Comparison of ENCODE assay signal across 25 cellular contexts in genomic region chr1:100774370-100774769, GRCh38. TPM values are rescaled to one million over a fixed set of nuclear protein-coding genes. Genes with fewer than 3 reads are reported as not detected.
"Had no signal": no experiment of that assay in that cellular context is flagged by ENCODE, and none has a peak within 500 bp of the region (broad histone marks: within the 10 kb centered on the region; RNA-seq: fewer than 3 reads in every experiment).

No MANE protein-coding gene starts in this region.

- H3K4me3 ChIP-seq: coronary artery, dorsolateral prefrontal cortex, esophagus muscularis mucosa, esophagus squamous epithelium, gastrocnemius medialis, gastroesophageal sphincter, heart left ventricle, heart right ventricle, hepatocyte had no signal

- ATAC-seq: effector memory CD8-positive, alpha-beta T cell; esophagus mucosa; foreskin keratinocyte; gastrocnemius medialis; gastroesophageal sphincter; heart left ventricle; heart right ventricle had no signal

- H2AFZ ChIP-seq: hepatocyte had no signal

- H3K79me2 ChIP-seq: hepatocyte had no signal

- H3K4me1 ChIP-seq: esophagus squamous epithelium, foreskin keratinocyte, gastrocnemius medialis had no signal

- H3K27me3 ChIP-seq: dorsolateral prefrontal cortex, esophagus muscularis mucosa, esophagus squamous epithelium, foreskin keratinocyte, gastrocnemius medialis, gastroesophageal sphincter, heart left ventricle, heart right ventricle, hepatocyte had no signal

- H3K4me2 ChIP-seq: hepatocyte had no signal

- H3K9me3 ChIP-seq: esophagus muscularis mucosa, esophagus squamous epithelium, gastrocnemius medialis, gastroesophageal sphincter, heart left ventricle, heart right ventricle had no signal

- H3K36me3 ChIP-seq: esophagus muscularis mucosa, esophagus squamous epithelium, gastrocnemius medialis, gastroesophageal sphincter, heart left ventricle, heart right ventricle had no signal

- H3K27ac ChIP-seq: coronary artery, dorsolateral prefrontal cortex, epithelial cell of prostate, esophagus muscularis mucosa, esophagus squamous epithelium, foreskin keratinocyte, gastrocnemius medialis, gastroesophageal sphincter, heart left ventricle, heart right ventricle, hepatocyte had no signal

- DNase-seq: cortex of kidney; dermis blood vessel endothelial cell; dorsolateral prefrontal cortex; effector CD4-positive, alpha-beta T cell; effector CD8-positive, alpha-beta T cell; effector memory CD4-positive, alpha-beta T cell; effector memory CD8-positive, alpha-beta T cell; endodermal cell; erythroblast; esophagus squamous epithelium; foreskin fibroblast; foreskin keratinocyte; foreskin melanocyte; gastrocnemius medialis; glutamatergic neuron; head of caudate nucleus; heart left ventricle; heart right ventricle; hippocampal formation had no signal

RNA-seq across cellular contexts. Expression of gene VCAM1, which starts 54.8 kb away (rescaled TPM):
- total RNA-seq: foreskin keratinocyte had no signal
- polyA plus RNA-seq: foreskin keratinocyte had no signal
